22 cellular contexts compared by ENCODE assay signal in genomic region chr1:163211667-163212066, GRCh38.
"Had no signal": no experiment of that assay in that cellular context is flagged by ENCODE, and none has a peak within 500 bp of the region (broad histone marks: within the 10 kb centered on the region; RNA-seq: fewer than 3 reads in every experiment).

No MANE protein-coding gene starts in this region.

- H3K4me3 ChIP-seq: colonic mucosa, esophagus muscularis mucosa, gastrocnemius medialis, left lung, lower lobe of right lung, mucosa of descending colon had no signal

- DNase-seq: cerebellar nuclear complex; colonic mucosa; cortex of kidney; effector CD8-positive, alpha-beta T cell; effector memory CD8-positive, alpha-beta T cell; endodermal cell; foreskin fibroblast; foreskin melanocyte; gastrocnemius medialis; glutamatergic neuron; head of caudate nucleus; hippocampal formation; left cardiac atrium; left lung; lower lobe of right lung; mesenchymal stem cell; mucosa of descending colon; naive B cell had no signal

- H3K27ac ChIP-seq: colonic mucosa, esophagus muscularis mucosa, left lung, lower lobe of right lung had no signal

- H3K27me3 ChIP-seq: colonic mucosa, esophagus muscularis mucosa, gastrocnemius medialis, left lung had no signal

- H3K36me3 ChIP-seq: colonic mucosa, esophagus muscularis mucosa, gastrocnemius medialis, left lung, lower lobe of right lung had no signal

- H3K9me3 ChIP-seq: colonic mucosa, esophagus muscularis mucosa, gastrocnemius medialis, left lung, lower lobe of right lung, mucosa of descending colon had no signal

- FAIRE-seq: endothelial cell of umbilical vein, islet of Langerhans, keratinocyte had no signal

- ATAC-seq: effector memory CD8-positive, alpha-beta T cell; left cardiac atrium; left lung; lower lobe of right lung; mucosa of descending colon had no signal

- H3K4me1 ChIP-seq: colonic mucosa, esophagus muscularis mucosa, gastrocnemius medialis, left lung, lower lobe of right lung had no signal
